Comparison of ENCODE assay signal across 1 cellular context in the genomic region with DNA sequence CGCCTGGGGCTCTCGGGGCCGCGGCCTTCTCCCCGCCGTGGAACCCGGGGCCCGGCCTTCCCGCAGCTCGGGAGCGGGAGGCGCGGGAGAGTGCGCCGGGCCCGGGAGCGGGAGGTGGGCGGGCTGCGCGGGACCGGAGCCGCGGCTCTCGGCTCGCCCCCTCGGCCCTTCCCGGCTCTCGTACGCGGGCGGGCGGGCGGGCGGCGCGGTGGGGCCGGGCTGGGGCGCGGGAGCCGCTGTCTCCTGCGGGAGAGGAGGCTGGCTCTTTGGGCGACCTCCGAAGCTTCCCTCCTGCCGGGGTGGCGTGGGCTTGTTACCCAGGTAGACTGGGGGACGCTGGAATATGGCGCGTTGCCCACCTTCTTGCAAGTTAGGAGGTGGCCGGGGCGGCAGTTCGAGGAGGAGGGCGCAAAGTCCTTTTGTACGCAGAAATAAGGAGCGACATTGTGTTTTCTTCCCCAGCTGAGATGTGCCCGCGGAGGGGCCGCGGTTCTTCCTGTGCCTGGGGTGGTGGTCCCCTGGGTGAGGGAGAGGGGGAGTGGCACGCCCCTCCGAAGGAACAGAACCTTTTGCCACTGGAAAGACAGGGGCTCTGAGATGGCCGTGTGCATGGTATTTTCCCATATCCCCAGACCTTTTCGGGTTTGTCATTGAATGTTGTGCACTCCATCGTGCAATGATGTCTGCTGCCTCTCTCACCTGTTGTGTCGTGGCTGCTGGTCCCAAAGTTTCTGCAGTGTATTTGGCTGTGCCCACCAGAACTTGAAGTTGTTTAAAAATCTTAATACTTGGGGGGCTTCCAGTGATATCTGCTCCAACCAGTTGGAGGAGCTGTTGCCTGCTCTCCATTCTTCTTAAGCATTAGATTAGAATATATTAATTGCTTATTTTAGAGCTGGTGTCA.
TF ChIP-seq lines count a peak whose summit lies in the region.

No MANE protein-coding gene starts in this region.

TF ChIP-seq in HCT116, 20 proteins besides CTCF, POLR2A, EP300 and RAD21 (continued from another document):
- TF ChIP-seq ZFX (IDR thresholded peaks at IDR 0.05), result peak; percentile 69
